In the genomic region with DNA sequence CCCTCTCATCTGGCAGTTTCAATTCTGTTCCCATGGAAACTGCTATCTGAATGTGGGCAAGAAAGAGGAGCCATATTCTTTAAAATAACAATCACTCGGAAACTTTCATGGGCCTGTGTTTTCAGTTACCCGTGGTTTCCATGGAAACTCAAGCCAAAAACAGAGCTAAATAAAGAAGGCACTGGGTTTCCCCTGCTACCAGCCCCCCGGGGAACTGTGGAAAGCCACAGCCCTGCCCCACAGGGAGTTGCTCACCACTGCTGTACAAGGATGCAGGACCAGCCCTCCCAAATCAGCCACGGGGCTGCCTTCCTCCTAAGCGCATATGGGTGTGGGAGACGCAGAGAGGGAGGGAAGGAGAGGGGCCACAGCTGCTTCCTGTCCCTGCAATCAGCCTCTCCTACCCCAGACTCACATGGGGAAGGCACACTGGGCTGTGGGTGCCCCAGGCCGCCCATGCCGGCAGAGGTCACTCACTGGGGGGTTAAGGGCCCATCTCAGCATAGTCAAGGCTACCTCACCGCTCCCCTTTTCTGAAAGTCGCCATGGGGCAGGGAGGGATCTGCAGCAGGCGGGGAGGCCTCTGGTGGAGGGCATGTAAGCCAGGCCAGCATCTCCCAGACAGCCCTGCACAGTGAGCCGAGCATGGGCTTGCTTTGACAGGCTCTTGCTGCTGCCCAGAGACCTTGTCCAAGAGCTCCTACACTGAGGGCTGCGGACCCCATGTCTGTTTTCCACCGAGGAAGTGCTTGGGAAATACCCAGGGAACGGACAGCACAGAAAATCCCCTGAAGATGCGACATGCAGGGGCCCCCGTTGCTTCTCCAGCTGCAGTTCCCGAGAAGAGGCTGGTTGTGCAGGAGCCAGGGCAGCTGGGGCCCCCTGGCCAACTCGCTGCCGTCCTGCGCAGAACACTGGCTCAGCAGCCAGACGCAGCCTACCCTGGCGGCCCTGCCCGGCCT, we compare ENCODE assay signal across 11 cellular contexts.
DNase-seq lines count a peak whose midpoint lies in the region; ATAC-seq and TF ChIP-seq lines count a peak whose summit lies in the region.
"Had no signal": no experiment of that assay in that cellular context is flagged by ENCODE, and none has a peak within 500 bp of the region (broad histone marks: within the 10 kb centered on the region; RNA-seq: fewer than 3 reads in every experiment).

No MANE protein-coding gene starts in this region.

- peak; percentile 74 for ATAC-seq in HG03175 (IDR thresholded peaks at IDR 0.05; ENCODE audit: unreplicated experiment)
- no peak for ATAC-seq in GM21528 (IDR thresholded peaks at IDR 0.05; ENCODE audit: low FRiP score, unreplicated experiment)
- ATAC-seq in HG02763 (IDR thresholded peaks at IDR 0.05; ENCODE audit: unreplicated experiment) = no peak

- peaks cover 0 to 14% (median 9%) of the 10 kb centered on the region in 4 donors for H3K4me1 ChIP-seq in tibial artery
- H3K4me1 ChIP-seq: breast epithelium, thyroid gland had no signal

- TF ChIP-seq CTCF in coronary artery (IDR thresholded peaks at IDR 0.05) (no peak), tibial artery (IDR thresholded peaks at IDR 0.05) (no peak)

- H3K36me3 ChIP-seq in tibial artery = no peaks in the 10 kb centered on the region
- H3K36me3 ChIP-seq: breast epithelium, thyroid gland had no signal

- H3K27me3 ChIP-seq in tibial artery = peaks cover 0 to 45% of the 10 kb centered on the region in 2 donors
- H3K27me3 ChIP-seq: thyroid gland had no signal

- H3K4me3 ChIP-seq in coronary artery (peak overlapping the region; percentile 34), tibial artery (no peak overlapping the region)
- H3K4me3 ChIP-seq: breast epithelium, thyroid gland had no signal

- intact Hi-C loops in tibial artery (cut with DNase I; ENCODE audit: low total_unique reads) = no loop called here

- H3K27ac ChIP-seq in coronary artery (no peak overlapping the region), tibial artery (no peak overlapping the region)
- H3K27ac ChIP-seq: breast epithelium, thyroid gland, VCaP had no signal

- DNase-seq in activated effector memory CD4-positive, alpha-beta T cell treated with anti-CD3 and anti-CD28 coated beads, Interleukin-2, amount 50 U/mL, for 16 hours = peak; percentile 50
- no peak for DNase-seq in activated effector memory CD4-positive, alpha-beta T cell treated with Interleukin-2 at 50 U/mL for 16 hours
- DNase-seq in coronary artery (ENCODE audit: low spot score) (peak; percentile 69), tibial artery (peak; percentile 17 to 51), NCI-H2081 (lab: John Stamatoyannopoulos, UW) (no peak)
- DNase-seq: thyroid gland had no signal

- no peaks in the 10 kb centered on the region for H3K9me3 ChIP-seq in tibial artery
- H3K9me3 ChIP-seq: breast epithelium, thyroid gland had no signal

Comparison
In these comparisons a context has a peak if more than half of its experiments do, and no peak if none do; other contexts are left out.
1. DNase-seq: peak in activated effector memory CD4-positive, alpha-beta T cell treated with anti-CD3 and anti-CD28 coated beads, Interleukin-2, amount 50 U/mL, for 16 hours (single experiment), coronary artery (single experiment) and tibial artery (2 of 2); none in activated effector memory CD4-positive, alpha-beta T cell treated with Interleukin-2 at 50 U/mL for 16 hours (single experiment) and NCI-H2081 (0 of 2).